18 cellular contexts compared by ENCODE assay signal in genomic region chr17:78671607-78672404, GRCh38.
DNase-seq lines count a peak whose midpoint lies in the region; ATAC-seq and TF ChIP-seq lines count a peak whose summit lies in the region.
"Had no signal": no experiment of that assay in that cellular context is flagged by ENCODE, and none has a peak within 500 bp of the region (broad histone marks: within the 10 kb centered on the region; RNA-seq: fewer than 3 reads in every experiment).

No MANE protein-coding gene starts in this region.

- TF ChIP-seq EP300 in ovary (IDR thresholded peaks at IDR 0.05): no peak

- WGBS in ovary, 3 donors: 83 to 86% (median 85%) methylated on average over 16 of the region's 16 CpGs

- H3K9me3 Mint-ChIP-seq in activated naive CD4-positive, alpha-beta T cell treated with anti-CD3 and anti-CD28 coated beads, Interleukin-2, amount 10 ng/mL, durations not matched to agents 7 days and 5 days: no peaks in the 10 kb centered on the region
- no peaks in the 10 kb centered on the region for H3K9me3 Mint-ChIP-seq in activated naive CD8-positive, alpha-beta T cell treated with anti-CD3 and anti-CD28 coated beads, Interleukin-2, amount 50 U/mL, for 24 hours
- peaks cover 0 to 3% (median 0%) of the 10 kb centered on the region in 6 donors for H3K9me3 Mint-ChIP-seq in immature natural killer cell

- TF ChIP-seq POLR2A in ovary (IDR thresholded peaks at IDR 0.05): no peak

- CTCF ChIA-PET in activated naive CD4-positive, alpha-beta T cell treated with anti-CD3 and anti-CD28 coated beads, Interleukin-2, amount 10 ng/mL, durations not matched to agents 7 days and 5 days (lab: Charles Lee): no interaction called here

- peaks cover 22% of the 10 kb centered on the region for H3K4me1 Mint-ChIP-seq in activated naive CD4-positive, alpha-beta T cell treated with anti-CD3 and anti-CD28 coated beads, Interleukin-2, amount 10 ng/mL, durations not matched to agents 7 days and 5 days
- H3K4me1 Mint-ChIP-seq in activated naive CD8-positive, alpha-beta T cell treated with anti-CD3 and anti-CD28 coated beads, Interleukin-2, amount 50 U/mL, for 24 hours: peaks cover 3% of the 10 kb centered on the region
- peaks cover 17 to 23% of the 10 kb centered on the region in 2 donors for H3K4me1 Mint-ChIP-seq in immature natural killer cell

- H3K4me1 ChIP-seq in ovary (ENCODE audit: insufficient read depth): no peaks in the 10 kb centered on the region

- no peaks in the 10 kb centered on the region for H3K9me3 ChIP-seq in ovary
- H3K9me3 ChIP-seq: adrenal gland, left ventricle myocardium inferior, psoas muscle, suprapubic skin had no signal

- no peak overlapping the region for H3K4me3 Mint-ChIP-seq in activated naive CD4-positive, alpha-beta T cell treated with anti-CD3 and anti-CD28 coated beads, Interleukin-2, amount 10 ng/mL, durations not matched to agents 7 days and 5 days
- H3K4me3 Mint-ChIP-seq in activated naive CD8-positive, alpha-beta T cell treated with anti-CD3 and anti-CD28 coated beads, Interleukin-2, amount 50 U/mL, for 24 hours: no peak overlapping the region
- peak overlapping the region in 1 of 5 donors; percentile 9 for H3K4me3 Mint-ChIP-seq in immature natural killer cell

- H3K36me3 Mint-ChIP-seq in activated naive CD4-positive, alpha-beta T cell treated with anti-CD3 and anti-CD28 coated beads, Interleukin-2, amount 10 ng/mL, durations not matched to agents 7 days and 5 days: peaks cover 80% of the 10 kb centered on the region
- peaks cover 6% of the 10 kb centered on the region for H3K36me3 Mint-ChIP-seq in activated naive CD8-positive, alpha-beta T cell treated with anti-CD3 and anti-CD28 coated beads, Interleukin-2, amount 50 U/mL, for 24 hours (ENCODE audit: low read depth)
- H3K36me3 Mint-ChIP-seq in immature natural killer cell: peaks cover 3 to 28% (median 20%) of the 10 kb centered on the region in 3 donors

- no peaks in the 10 kb centered on the region for H3K27me3 Mint-ChIP-seq in activated naive CD4-positive, alpha-beta T cell treated with anti-CD3 and anti-CD28 coated beads, Interleukin-2, amount 10 ng/mL, durations not matched to agents 7 days and 5 days
- no peaks in the 10 kb centered on the region for H3K27me3 Mint-ChIP-seq in activated naive CD8-positive, alpha-beta T cell treated with anti-CD3 and anti-CD28 coated beads, Interleukin-2, amount 50 U/mL, for 24 hours
- peaks cover 9 to 50% (median 44%) of the 10 kb centered on the region in 3 donors for H3K27me3 Mint-ChIP-seq in immature natural killer cell (ENCODE audit: low read depth in 3 of 3)

- no peaks in the 10 kb centered on the region for H3K36me3 ChIP-seq in ovary

- TF ChIP-seq CTCF in ovary (IDR thresholded peaks at IDR 0.05): no peak

- intact Hi-C loops in ovary (cut with DNase I): no loop called here

- H3K27ac ChIP-seq in substantia nigra (ENCODE audit: low read depth, low read length, poor library complexity, severe bottlenecking) (peak overlapping the region; percentile 21), ovary (no peak overlapping the region)
- H3K27ac ChIP-seq: adrenal gland, left ventricle myocardium inferior had no signal

- no peak overlapping the region for H3K4me3 ChIP-seq in ovary
- H3K4me3 ChIP-seq: adrenal gland, left ventricle myocardium inferior, psoas muscle, suprapubic skin had no signal

- H3K27me3 ChIP-seq in ovary: no peaks in the 10 kb centered on the region
- H3K27me3 ChIP-seq: adrenal gland, suprapubic skin had no signal

- peak overlapping the region; percentile 44 for H3K27ac Mint-ChIP-seq in activated naive CD4-positive, alpha-beta T cell treated with anti-CD3 and anti-CD28 coated beads, Interleukin-2, amount 10 ng/mL, durations not matched to agents 7 days and 5 days
- peak overlapping the region; percentile 37 for H3K27ac Mint-ChIP-seq in activated naive CD8-positive, alpha-beta T cell treated with anti-CD3 and anti-CD28 coated beads, Interleukin-2, amount 50 U/mL, for 24 hours
- H3K27ac Mint-ChIP-seq in immature natural killer cell: peak overlapping the region in 4 of 6 donors; percentile 39 to 80 (median 61)

- DNase-seq in activated naive CD4-positive, alpha-beta T cell treated with anti-CD3 and anti-CD28 coated beads, Interleukin-2, amount 10 ng/mL, durations not matched to agents 7 days and 5 days: no peak
- no peak for DNase-seq in activated naive CD4-positive, alpha-beta T cell treated with Interleukin-2 at 50 U/mL for 16 hours
- no peak for DNase-seq in activated naive CD8-positive, alpha-beta T cell treated with anti-CD3 and anti-CD28 coated beads, Interleukin-2, amount 50 U/mL, for 24 hours
- DNase-seq in immature natural killer cell: no peak
- DNase-seq in substantia nigra (lab: John Stamatoyannopoulos, UW): no peak
- DNase-seq in ovary: no peak
- DNase-seq: activated CD8-positive, alpha-beta memory T cell treated with anti-CD3 and anti-CD28 coated beads, Interleukin-2, amount 50 U/mL, for 4 hours; COR-L47; left ventricle myocardium inferior; NCI-H1930; NCI-H69; stimulated activated CD4-positive, alpha-beta T cell treated with anti-CD3 and anti-CD28 coated beads, Interleukin-15, amount 100 ng/mL, for 24 hours; SW 1271 had no signal

- ATAC-seq in activated naive CD8-positive, alpha-beta T cell treated with anti-CD3 and anti-CD28 coated beads, Interleukin-2, amount 50 U/mL, for 24 hours: no peak
- ATAC-seq in GM18867 (IDR thresholded peaks at IDR 0.05; ENCODE audit: unreplicated experiment) (no peak), GM18909 (IDR thresholded peaks at IDR 0.05; ENCODE audit: poor library complexity, unreplicated experiment) (no peak)
